Comparison of ENCODE assay signal across 1 cellular context in the genomic region with DNA sequence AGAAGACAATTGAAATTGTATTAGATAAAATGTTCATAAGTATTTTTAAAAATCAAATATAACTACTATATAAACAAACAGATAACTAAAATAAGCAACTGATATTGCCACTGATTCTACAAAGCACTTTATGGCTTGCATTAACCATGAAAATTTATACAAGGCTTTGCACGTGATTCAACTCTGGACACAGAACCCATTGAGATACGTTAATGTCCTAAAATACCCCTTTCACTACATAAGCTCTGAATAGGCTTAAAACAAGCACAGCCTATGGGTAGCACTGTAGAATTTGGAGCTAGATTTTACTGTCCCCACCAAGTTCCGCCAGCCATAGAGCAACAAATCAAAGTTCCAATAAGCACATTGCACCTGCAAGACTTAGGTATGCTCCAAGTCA.
TF ChIP-seq lines count a peak whose summit lies in the region.

No MANE protein-coding gene starts in this region.

TF ChIP-seq in HEK293, 187 proteins besides CTCF, POLR2A, EP300 and RAD21 (continued from another document):
- TF ChIP-seq, protein P1, sequence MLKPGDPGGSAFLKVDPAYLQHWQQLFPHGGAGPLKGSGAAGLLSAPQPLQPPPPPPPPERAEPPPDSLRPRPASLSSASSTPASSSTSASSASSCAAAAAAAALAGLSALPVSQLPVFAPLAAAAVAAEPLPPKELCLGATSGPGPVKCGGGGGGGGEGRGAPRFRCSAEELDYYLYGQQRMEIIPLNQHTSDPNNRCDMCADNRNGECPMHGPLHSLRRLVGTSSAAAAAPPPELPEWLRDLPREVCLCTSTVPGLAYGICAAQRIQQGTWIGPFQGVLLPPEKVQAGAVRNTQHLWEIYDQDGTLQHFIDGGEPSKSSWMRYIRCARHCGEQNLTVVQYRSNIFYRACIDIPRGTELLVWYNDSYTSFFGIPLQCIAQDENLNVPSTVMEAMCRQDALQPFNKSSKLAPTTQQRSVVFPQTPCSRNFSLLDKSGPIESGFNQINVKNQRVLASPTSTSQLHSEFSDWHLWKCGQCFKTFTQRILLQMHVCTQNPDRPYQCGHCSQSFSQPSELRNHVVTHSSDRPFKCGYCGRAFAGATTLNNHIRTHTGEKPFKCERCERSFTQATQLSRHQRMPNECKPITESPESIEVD (tag by site-specific recombination; IDR thresholded peaks at IDR 0.05) = peak; percentile 62
- TF ChIP-seq ZNF658 (tag by site-specific recombination; IDR thresholded peaks at IDR 0.05) = no peak
- no peak for TF ChIP-seq ZNF23 (tag by site-specific recombination; IDR thresholded peaks at IDR 0.05; ENCODE audit: borderline replicate concordance)
TF ChIP-seq in HEK293: peak in this region for 2.
